ENCODE assay signal across 8 cellular contexts in genomic region chr4:60805500-60806313, GRCh38.
DNase-seq lines count a peak whose midpoint lies in the region; ATAC-seq and TF ChIP-seq lines count a peak whose summit lies in the region.

No MANE protein-coding gene starts in this region.

- no peak overlapping the region for H3K4me3 Mint-ChIP-seq in activated CD4-positive, alpha-beta T cell treated with anti-CD3 and anti-CD28 coated beads, Interleukin-2, amount 10 ng/mL, durations not matched to agents 24 days and 14 days
- no peak overlapping the region for H3K4me3 Mint-ChIP-seq in activated T-helper 2 cell treated with anti-CD3 and anti-CD28 coated beads, Interferon-gamma antibody, Interleukin-2, Interleukin-4, amounts not matched to agents 10 μg/mL and 5 μg/mL and 100 μg/mL, durations not matched to agents 14 hours and 24 hours and 36 hours (ENCODE audit: low read depth)

- H3K27ac ChIP-seq in foreskin keratinocyte (no peak overlapping the region), upper lobe of right lung (no peak overlapping the region)

- ATAC-seq in HG03342 (IDR thresholded peaks at IDR 0.05; ENCODE audit: unreplicated experiment) (peak; percentile 77), foreskin keratinocyte (peak; percentile 67), upper lobe of right lung (peak; percentile 59), HG03571 (IDR thresholded peaks at IDR 0.05; ENCODE audit: unreplicated experiment) (no peak)

- TF ChIP-seq CTCF in foreskin keratinocyte (conservative IDR thresholded peaks at IDR 0.05) (peak; percentile 71), upper lobe of right lung (IDR thresholded peaks at IDR 0.05) (peak; percentile 48)

- H3K9me3 ChIP-seq in upper lobe of right lung = no peaks in the 10 kb centered on the region

- no peaks in the 10 kb centered on the region for H3K36me3 Mint-ChIP-seq in activated CD4-positive, alpha-beta T cell treated with anti-CD3 and anti-CD28 coated beads, Interleukin-2, amount 10 ng/mL, durations not matched to agents 24 days and 14 days (ENCODE audit: low read depth)
- no peaks in the 10 kb centered on the region for H3K36me3 Mint-ChIP-seq in activated T-helper 2 cell treated with anti-CD3 and anti-CD28 coated beads, Interferon-gamma antibody, Interleukin-2, Interleukin-4, amounts not matched to agents 10 μg/mL and 5 μg/mL and 100 μg/mL, durations not matched to agents 14 hours and 24 hours and 36 hours (ENCODE audit: low read depth)

- no peaks in the 10 kb centered on the region for H3K36me3 ChIP-seq in upper lobe of right lung

- no peaks in the 10 kb centered on the region for H3K4me1 Mint-ChIP-seq in activated CD4-positive, alpha-beta T cell treated with anti-CD3 and anti-CD28 coated beads, Interleukin-2, amount 10 ng/mL, durations not matched to agents 24 days and 14 days
- H3K4me1 Mint-ChIP-seq in activated T-helper 2 cell treated with anti-CD3 and anti-CD28 coated beads, Interferon-gamma antibody, Interleukin-2, Interleukin-4, amounts not matched to agents 10 μg/mL and 5 μg/mL and 100 μg/mL, durations not matched to agents 14 hours and 24 hours and 36 hours (ENCODE audit: low read depth) = no peaks in the 10 kb centered on the region

- no peaks in the 10 kb centered on the region for H3K27me3 Mint-ChIP-seq in activated CD4-positive, alpha-beta T cell treated with anti-CD3 and anti-CD28 coated beads, Interleukin-2, amount 10 ng/mL, durations not matched to agents 24 days and 14 days
- no peaks in the 10 kb centered on the region for H3K27me3 Mint-ChIP-seq in activated T-helper 2 cell treated with anti-CD3 and anti-CD28 coated beads, Interferon-gamma antibody, Interleukin-2, Interleukin-4, amounts not matched to agents 10 μg/mL and 5 μg/mL and 100 μg/mL, durations not matched to agents 14 hours and 24 hours and 36 hours (ENCODE audit: low read depth)

- DNase-seq in DMS53 (lab: John Stamatoyannopoulos, UW) (peak; percentile 69), RKO (ENCODE audit: low spot score) (peak; percentile 41), foreskin keratinocyte (peak; percentile 19 to 33), upper lobe of right lung (no peak)
- DNase-seq in activated CD4-positive, alpha-beta T cell treated with anti-CD3 and anti-CD28 coated beads, Interleukin-2, amount 10 ng/mL, durations not matched to agents 24 days and 14 days = no peak
- DNase-seq in activated T-helper 2 cell treated with anti-CD3 and anti-CD28 coated beads, Interferon-gamma antibody, Interleukin-2, Interleukin-4, amounts not matched to agents 10 μg/mL and 5 μg/mL and 100 μg/mL, durations not matched to agents 14 hours and 24 hours and 36 hours (ENCODE audit: low spot score) = no peak

- H3K27me3 ChIP-seq in foreskin keratinocyte (no peaks in the 10 kb centered on the region), upper lobe of right lung (no peaks in the 10 kb centered on the region)

- intact Hi-C loops in upper lobe of right lung (cut with DNase I) = no loop called here
- intact Hi-C loops in activated CD4-positive, alpha-beta T cell treated with anti-CD3 and anti-CD28 coated beads, Interleukin-2, amount 10 ng/mL, durations not matched to agents 24 days and 14 days (cut with micrococcal nuclease) = no loop called here
- intact Hi-C loops in activated T-helper 2 cell treated with anti-CD3 and anti-CD28 coated beads, Interferon-gamma antibody, Interleukin-2, Interleukin-4, amounts not matched to agents 10 μg/mL and 5 μg/mL and 100 μg/mL, durations not matched to agents 14 hours and 24 hours and 36 hours (cut with micrococcal nuclease) = no loop called here

- no peak overlapping the region for H3K27ac Mint-ChIP-seq in activated CD4-positive, alpha-beta T cell treated with anti-CD3 and anti-CD28 coated beads, Interleukin-2, amount 10 ng/mL, durations not matched to agents 24 days and 14 days
- no peak overlapping the region for H3K27ac Mint-ChIP-seq in activated T-helper 2 cell treated with anti-CD3 and anti-CD28 coated beads, Interferon-gamma antibody, Interleukin-2, Interleukin-4, amounts not matched to agents 10 μg/mL and 5 μg/mL and 100 μg/mL, durations not matched to agents 14 hours and 24 hours and 36 hours

- H3K9me3 Mint-ChIP-seq in activated CD4-positive, alpha-beta T cell treated with anti-CD3 and anti-CD28 coated beads, Interleukin-2, amount 10 ng/mL, durations not matched to agents 24 days and 14 days = no peaks in the 10 kb centered on the region
- H3K9me3 Mint-ChIP-seq in activated T-helper 2 cell treated with anti-CD3 and anti-CD28 coated beads, Interferon-gamma antibody, Interleukin-2, Interleukin-4, amounts not matched to agents 10 μg/mL and 5 μg/mL and 100 μg/mL, durations not matched to agents 14 hours and 24 hours and 36 hours = no peaks in the 10 kb centered on the region

- H3K4me3 ChIP-seq in upper lobe of right lung = no peak overlapping the region

- H3K4me1 ChIP-seq in foreskin keratinocyte (no peaks in the 10 kb centered on the region), upper lobe of right lung (no peaks in the 10 kb centered on the region)

Comparison
In these comparisons a context has a peak if more than half of its experiments do, and no peak if none do; other contexts are left out.
1. DNase-seq: peak in DMS53 (single experiment), RKO (single experiment) and foreskin keratinocyte (2 of 2); none in upper lobe of right lung (single experiment), activated CD4-positive, alpha-beta T cell treated with anti-CD3 and anti-CD28 coated beads, Interleukin-2, amount 10 ng/mL, durations not matched to agents 24 days and 14 days (single experiment) and activated T-helper 2 cell treated with anti-CD3 and anti-CD28 coated beads, Interferon-gamma antibody, Interleukin-2, Interleukin-4, amounts not matched to agents 10 μg/mL and 5 μg/mL and 100 μg/mL, durations not matched to agents 14 hours and 24 hours and 36 hours (single experiment).